In the genomic region with DNA sequence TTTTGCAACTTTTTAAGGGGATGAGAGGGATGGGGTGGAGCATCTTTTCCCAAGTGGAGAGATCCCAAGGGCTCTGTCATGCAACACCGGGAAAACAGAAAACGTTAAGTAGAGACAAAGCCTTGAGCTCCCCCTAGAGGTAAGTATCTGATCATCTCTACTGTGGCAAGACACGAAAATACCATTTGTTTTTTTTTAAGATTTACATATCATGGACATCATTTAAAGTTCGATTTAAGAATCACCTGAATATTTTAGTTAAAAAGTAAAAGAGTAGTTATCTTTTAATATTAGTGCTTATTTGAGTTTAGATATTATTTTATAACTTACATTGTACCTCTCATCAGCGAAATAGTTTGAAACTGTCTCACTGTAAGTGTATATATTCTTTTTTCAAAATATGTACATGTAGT, we compare ENCODE assay signal across 7 cellular contexts.
A peak's percentile ranks its signal among the peaks of the same experiment; 100 is the strongest.
DNase-seq lines count a peak whose midpoint lies in the region; ATAC-seq and TF ChIP-seq lines count a peak whose summit lies in the region.

No MANE protein-coding gene starts in this region.

- CTCF ChIA-PET in HEK293T (lab: Yijun Ruan, JAX) = interaction anchor here (0.6 to 0.9 kb wide), 3 partner anchors 9 to 623 kb away, joined by 3 to 10 read pairs (median 3); no protein-coding TSS in a partner anchor

- H3K27me3 ChIP-seq in adipocyte (replicated peaks; ENCODE audit: control insufficient read depth, insufficient read depth, low read length) (no peaks in the 10 kb centered on the region), right atrium auricular region (no peaks in the 10 kb centered on the region)

- intact Hi-C loops in sciatic nerve (cut with DNase I) = no loop called here

- peak; percentile 58 to 82 for TF ChIP-seq CTCF in right atrium auricular region (IDR thresholded peaks at IDR 0.05)

- ATAC-seq in sciatic nerve (peak; percentile 91), HG03565 (IDR thresholded peaks at IDR 0.05; ENCODE audit: unreplicated experiment) (no peak)

- H3K4me3 ChIP-seq in adipocyte (ENCODE audit: low read length) (no peak overlapping the region), right atrium auricular region (no peak overlapping the region)

- POLR2A ChIA-PET in HEK293T (lab: Yijun Ruan, JAX) = no interaction called here

- H3K9me3 ChIP-seq in adipocyte (ENCODE audit: control insufficient read depth, low read length) (no peaks in the 10 kb centered on the region), right atrium auricular region (no peaks in the 10 kb centered on the region)

- no peak overlapping the region for H3K27ac ChIP-seq in right atrium auricular region

- no peaks in the 10 kb centered on the region for H3K36me3 ChIP-seq in adipocyte (ENCODE audit: control insufficient read depth, insufficient read depth, low read length, severe bottlenecking)
- H3K36me3 ChIP-seq in right atrium auricular region = no peaks in the 10 kb centered on the region

- no peak overlapping the region for H3K9ac ChIP-seq in adipocyte (ENCODE audit: low read length)

- H3K4me1 ChIP-seq in adipocyte (ENCODE audit: control insufficient read depth, insufficient read depth, low read length) = no peaks in the 10 kb centered on the region
- no peaks in the 10 kb centered on the region for H3K4me1 ChIP-seq in right atrium auricular region

- peak; percentile 20 for DNase-seq in GM04503 (ENCODE audit: low read depth)
- peak; percentile 63 for DNase-seq in HEK293T (ENCODE audit: extremely low spot score)
- DNase-seq in NCI-H2107 (lab: John Stamatoyannopoulos, UW) = peak; percentile 11
- DNase-seq in adipocyte (ENCODE audit: low read depth) = peak; percentile 90
- no peak for DNase-seq in right atrium auricular region (ENCODE audit: low spot score)
- no peak for DNase-seq in sciatic nerve (ENCODE audit: low spot score)

TF ChIP-seq in HEK293T, 16 proteins besides CTCF, POLR2A, EP300 and RAD21:
- TF ChIP-seq HDGF (IDR thresholded peaks at IDR 0.05; ENCODE audit: borderline replicate concordance) (no peak), ZNF384 (IDR thresholded peaks at IDR 0.05) (peak; percentile 77)
TF ChIP-seq in HEK293T: peak in this region for 1.

Comparison
In these comparisons a context has a peak if more than half of its experiments do, and no peak if none do; other contexts are left out.
1. DNase-seq: peak in GM04503 (single experiment), HEK293T (single experiment), NCI-H2107 (single experiment) and adipocyte (single experiment); none in right atrium auricular region (single experiment) and sciatic nerve (single experiment).